ENCODE assay signal across 10 cellular contexts in the genomic region with DNA sequence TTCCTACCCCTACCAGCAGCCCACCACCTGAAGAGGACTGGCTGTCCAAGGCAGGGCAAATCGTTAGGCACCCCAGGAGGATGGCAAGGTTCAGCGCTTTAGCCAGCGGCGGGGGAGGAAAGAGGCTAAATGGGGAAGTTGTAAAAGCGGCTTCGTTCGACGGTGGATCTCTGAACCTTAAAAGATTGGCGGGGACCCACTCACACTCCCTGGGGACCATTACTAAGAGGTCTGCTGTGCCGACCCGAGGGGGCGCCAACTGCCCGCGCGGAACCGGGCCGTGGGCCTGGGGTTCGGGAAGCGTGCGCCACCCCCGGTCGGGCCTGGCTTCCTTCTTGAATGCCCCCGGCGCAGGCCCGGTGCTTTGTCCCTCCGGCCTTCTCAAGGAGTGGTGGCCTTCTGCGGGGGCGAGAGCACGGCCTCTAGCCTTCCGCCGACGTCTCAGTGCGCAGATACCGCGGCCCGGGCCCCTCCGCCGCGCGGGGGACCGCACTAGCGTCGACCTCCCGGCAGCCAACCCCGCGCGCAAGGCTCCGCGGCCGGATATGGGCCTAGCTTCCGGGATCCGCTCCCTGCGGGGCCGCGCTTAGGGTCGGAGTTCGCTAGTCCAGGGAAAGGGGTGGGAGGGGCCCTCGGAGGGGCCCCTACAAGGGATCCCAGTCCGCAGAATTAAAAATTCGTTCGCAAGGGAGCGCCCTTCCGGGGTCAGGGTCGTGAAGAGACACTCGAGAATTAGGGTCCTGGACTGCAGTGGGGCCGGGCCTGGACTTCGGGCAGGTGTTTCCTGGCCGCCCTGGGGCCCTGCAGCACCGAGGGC. TPM values are rescaled to one million over a fixed set of nuclear protein-coding genes. Genes with fewer than 3 reads are reported as not detected.
DNase-seq lines count a peak whose midpoint lies in the region; ATAC-seq, FAIRE-seq and TF ChIP-seq lines count a peak whose summit lies in the region.
"Had no signal": no experiment of that assay in that cellular context is flagged by ENCODE, and none has a peak within 500 bp of the region (broad histone marks: within the 10 kb centered on the region; RNA-seq: fewer than 3 reads in every experiment).

No MANE protein-coding gene starts in this region.

- POLR2A ChIA-PET in CD8-positive, alpha-beta memory T cell (lab: Charles Lee), result no interaction called here

- peaks cover 0 to 1% (median 0%) of the 10 kb centered on the region in 3 donors for H3K36me3 Mint-ChIP-seq in CD8-positive, alpha-beta memory T cell
- H3K36me3 Mint-ChIP-seq in astrocyte (ENCODE audit: low read depth, unreplicated experiment) (peaks cover 2% of the 10 kb centered on the region), natural killer cell (no peaks in the 10 kb centered on the region)

- H3K36me3 ChIP-seq in CD8-positive, alpha-beta memory T cell (ENCODE audit: insufficient read depth, low read length), result no peaks in the 10 kb centered on the region
- no peaks in the 10 kb centered on the region for H3K36me3 ChIP-seq in astrocyte (ENCODE audit: insufficient read depth, low read length)
- H3K36me3 ChIP-seq in mucosa of descending colon (ENCODE audit: low read depth), result no peaks in the 10 kb centered on the region

- peaks cover 12% of the 10 kb centered on the region for H3K4me1 ChIP-seq in CD8-positive, alpha-beta memory T cell (ENCODE audit: insufficient read depth, low read length)
- H3K4me1 ChIP-seq in astrocyte (ENCODE audit: insufficient read depth, low read length) (peaks cover 24% of the 10 kb centered on the region), mucosa of descending colon (ENCODE audit: low read depth) (peaks cover 4% of the 10 kb centered on the region)

- peaks cover 4% of the 10 kb centered on the region for H4K20me1 ChIP-seq in astrocyte (ENCODE audit: insufficient read depth, low read length)

- peak overlapping the region in 6 of 7 donors; percentile 8 to 62 (median 35) for H3K4me3 Mint-ChIP-seq in CD8-positive, alpha-beta memory T cell
- H3K4me3 Mint-ChIP-seq in astrocyte (ENCODE audit: unreplicated experiment), result no peak overlapping the region
- peak overlapping the region; percentile 74 for H3K4me3 Mint-ChIP-seq in natural killer cell

- H3K27me3 ChIP-seq in CD8-positive, alpha-beta memory T cell (ENCODE audit: insufficient read depth, low read length, poor library complexity, severe bottlenecking), result peaks cover 64% of the 10 kb centered on the region
- no peaks in the 10 kb centered on the region for H3K27me3 ChIP-seq in astrocyte (ENCODE audit: insufficient read depth, low read length)
- H3K27me3 ChIP-seq: MG63 had no signal

- H3K4me1 Mint-ChIP-seq in CD8-positive, alpha-beta memory T cell, result peaks cover 13 to 29% (median 18%) of the 10 kb centered on the region in 3 donors
- H3K4me1 Mint-ChIP-seq in astrocyte (ENCODE audit: low read depth, unreplicated experiment) (peaks cover 3% of the 10 kb centered on the region), natural killer cell (peaks cover 21 to 30% of the 10 kb centered on the region in 2 donors)

- H3K27ac Mint-ChIP-seq in CD8-positive, alpha-beta memory T cell, result peak overlapping the region in 2 of 8 donors; percentile 34 to 50
- H3K27ac Mint-ChIP-seq in astrocyte (ENCODE audit: unreplicated experiment) (no peak overlapping the region), natural killer cell (no peak overlapping the region)

- peak overlapping the region; percentile 20 for H3K4me2 ChIP-seq in astrocyte (ENCODE audit: low read length)

- intact Hi-C loops in natural killer cell (cut with micrococcal nuclease) (no loop called here), mucosa of descending colon (cut with DNase I, micrococcal nuclease) (no loop called here)

- TF ChIP-seq CTCF in astrocyte (IDR thresholded peaks at IDR 0.05; ENCODE audit: insufficient read depth, low read depth, low read length) (no peak), natural killer cell (IDR thresholded peaks at IDR 0.05) (no peak), mucosa of descending colon (IDR thresholded peaks at IDR 0.05) (no peak)

- H2AFZ ChIP-seq in astrocyte (ENCODE audit: low read depth, low read length), result no peak overlapping the region

- CTCF ChIA-PET in CD8-positive, alpha-beta memory T cell (lab: Charles Lee), result no interaction called here

- H3K27ac ChIP-seq in CD8-positive, alpha-beta memory T cell (ENCODE audit: low read depth, low read length), result no peak overlapping the region
- H3K27ac ChIP-seq in astrocyte (ENCODE audit: low read depth, low read length), result no peak overlapping the region

- H3K4me3 ChIP-seq in CD8-positive, alpha-beta memory T cell (ENCODE audit: low read length), result no peak overlapping the region
- H3K4me3 ChIP-seq in astrocyte (ENCODE audit: insufficient read depth, low read depth, low read length) (no peak overlapping the region), mucosa of descending colon (no peak overlapping the region)
- H3K4me3 ChIP-seq: MG63 had no signal

- H3K9me3 Mint-ChIP-seq in CD8-positive, alpha-beta memory T cell, result peaks cover 0 to 6% (median 3%) of the 10 kb centered on the region in 5 donors
- peaks cover 6% of the 10 kb centered on the region for H3K9me3 Mint-ChIP-seq in astrocyte (ENCODE audit: unreplicated experiment)
- no peaks in the 10 kb centered on the region for H3K9me3 Mint-ChIP-seq in natural killer cell

- H3K9me3 ChIP-seq in CD8-positive, alpha-beta memory T cell (ENCODE audit: low read length), result no peaks in the 10 kb centered on the region
- no peaks in the 10 kb centered on the region for H3K9me3 ChIP-seq in astrocyte (ENCODE audit: insufficient read depth, low read depth, low read length)
- H3K9me3 ChIP-seq in mucosa of descending colon, result no peaks in the 10 kb centered on the region

- ATAC-seq in GM21825 (IDR thresholded peaks at IDR 0.05; ENCODE audit: unreplicated experiment), result peak; percentile 53
- ATAC-seq in natural killer cell, result peak in 2 of 3 donors; percentile 65 to 80
- ATAC-seq in mucosa of descending colon, result no peak

- peaks cover 78 to 86% of the 10 kb centered on the region in 2 donors for H3K27me3 Mint-ChIP-seq in CD8-positive, alpha-beta memory T cell
- H3K27me3 Mint-ChIP-seq in astrocyte (ENCODE audit: low read depth, unreplicated experiment) (peaks cover 70% of the 10 kb centered on the region), natural killer cell (ENCODE audit: low read depth in 2 of 2) (peaks cover 73 to 75% of the 10 kb centered on the region in 2 donors)

- H3K79me2 ChIP-seq in astrocyte (ENCODE audit: insufficient read depth, low read length), result peaks cover 100% of the 10 kb centered on the region

- FAIRE-seq in astrocyte (lab: Jason Lieb, UNC), result no peak

- DNase-seq in CD8-positive, alpha-beta memory T cell, result no peak
- DNase-seq in astrocyte (ENCODE audit: low read depth), result no peak
- no peak for DNase-seq in natural killer cell
- DNase-seq in activated CD8-positive, alpha-beta memory T cell treated with anti-CD3 and anti-CD28 coated beads, Interleukin-2, amount 50 U/mL, for 4 hours, result no peak
- DNase-seq in mucosa of descending colon, result no peak
- DNase-seq in cerebellum (ENCODE audit: low spot score), result no peak
- no peak for DNase-seq in MV-4-11 (lab: John Stamatoyannopoulos, UW)
- DNase-seq: DND-41, MG63 had no signal

- no peak overlapping the region for H3K9ac ChIP-seq in astrocyte (ENCODE audit: low read length)

RNA-seq across cellular contexts. Expression of a gene that starts 10.5 kb away (rescaled TPM):
- not detected for total RNA-seq in CD8-positive, alpha-beta memory T cell
- not detected for polyA plus RNA-seq in CD8-positive, alpha-beta memory T cell
- total RNA-seq in astrocyte (6.9 and 7.3 TPM in 2 replicates), natural killer cell (not detected), mucosa of descending colon (1 to 10 TPM; 1.5 to 5.7 (median 2.2) TPM), cerebellum (70.1 TPM)

RNA-seq across cellular contexts. Expression of a gene that starts 12.5 kb away (rescaled TPM):
- not detected for total RNA-seq in CD8-positive, alpha-beta memory T cell
- polyA plus RNA-seq in CD8-positive, alpha-beta memory T cell, result not detected
- total RNA-seq in astrocyte, result 4.3 and 5.1 TPM in 2 replicates
- total RNA-seq in natural killer cell, result not detected
- 1 to 10 TPM; 2.3 to 9.1 (median 6.2) TPM for total RNA-seq in mucosa of descending colon
- 97.7 TPM for total RNA-seq in cerebellum
